8 cellular contexts compared by ENCODE assay signal in the genomic region with DNA sequence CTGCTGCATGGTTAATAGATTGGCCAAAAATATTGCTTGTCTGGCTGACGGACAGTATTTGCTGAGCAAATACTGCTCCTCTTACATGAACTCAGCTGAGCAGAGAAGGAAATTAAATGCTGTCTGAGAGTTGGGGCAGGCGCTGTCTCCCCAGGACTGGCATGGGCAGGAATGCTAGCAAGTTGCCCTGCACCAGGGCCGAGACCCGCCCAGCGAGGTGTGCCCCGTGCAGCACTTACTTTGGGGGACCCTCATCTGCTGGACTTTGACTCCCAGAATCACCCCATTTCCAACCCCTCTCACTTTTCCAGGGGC. TPM values are rescaled to one million over a fixed set of nuclear protein-coding genes. Genes with fewer than 3 reads are reported as not detected.
DNase-seq lines count a peak whose midpoint lies in the region; ATAC-seq, FAIRE-seq and TF ChIP-seq lines count a peak whose summit lies in the region.

No MANE protein-coding gene starts in this region.

- RAD21 ChIA-PET in HCT116 (lab: Charles Lee; ENCODE audit: low non-redundant PET in 1 of 2, low total read pairs in 2 of 2, uncharacterized antibody in 2 of 2, unreplicated experiment in 2 of 2) = no interaction called here

- 53% methylated on average over 6 of the region's 6 CpGs for WGBS in right cardiac atrium
- 9 to 42% (median 42%) methylated on average over 6 of the region's 6 CpGs for WGBS in small intestine, 3 donors

- no peak for TF ChIP-seq RAD21 in HCT116 (IDR thresholded peaks at IDR 0.05; ENCODE audit: low read depth)

- POLR2A ChIA-PET in HCT116 (lab: Charles Lee) = no interaction called here

- DNase-seq in HCT116 (ENCODE audit: low read depth, low spot score) (no peak), right cardiac atrium (peak in 2 of 3 donors; percentile 34 to 38), small intestine (peak; percentile 31), mesenteric fat pad (ENCODE audit: low spot score) (no peak), NCI-H2081 (lab: John Stamatoyannopoulos, UW) (no peak), hepatic stellate cell (ENCODE audit: low spot score) (no peak)

- peak overlapping the region; percentile 86 for H3K9ac ChIP-seq in HCT116 (ENCODE audit: low read length)

- H3K4me1 ChIP-seq in HCT116 (ENCODE audit: control insufficient read depth in 1 of 2, insufficient read depth in 2 of 2, low read length in 2 of 2) (peaks cover 15 to 41% of the 10 kb centered on the region in 2 experiments; a peak in 3 of 4 replicates), right cardiac atrium (ENCODE audit: control insufficient read depth, insufficient read depth, low read length) (peaks cover 19% of the 10 kb centered on the region), small intestine (ENCODE audit: control insufficient read depth in 2 of 2, insufficient read depth in 1 of 2, low read depth in 1 of 2, low read length in 1 of 2) (peaks cover 0 to 17% of the 10 kb centered on the region in 2 donors)

- H3K36me3 ChIP-seq in HCT116 (ENCODE audit: control insufficient read depth in 1 of 2, insufficient read depth in 2 of 2, low read length in 2 of 2) = peaks cover 0 to 5% of the 10 kb centered on the region in 2 experiments; a peak in 1 of 4 replicates
- no peaks in the 10 kb centered on the region for H3K36me3 ChIP-seq in small intestine (ENCODE audit: control insufficient read depth in 2 of 2, insufficient read depth in 2 of 2, low read length in 2 of 2)

- H3K4me3 ChIP-seq in HCT116 (replicated peaks in 1 of 2; ENCODE audit: low read depth in 1 of 2, low read length in 2 of 2) (peak overlapping the region; percentile 82 to 88), WI38 (ENCODE audit: low read depth, low read length) (peak overlapping the region; percentile 73), right cardiac atrium (ENCODE audit: low read length) (peak overlapping the region; percentile 92), small intestine (ENCODE audit: low read depth in 1 of 2, low read length in 2 of 2) (peak overlapping the region; percentile 57 to 86)

- no peak for TF ChIP-seq POLR2A in HCT116 (IDR thresholded peaks at IDR 0.05; ENCODE audit: borderline replicate concordance, extremely low read depth, insufficient read depth, insufficient read length)

- CTCF ChIA-PET in HCT116 (lab: Charles Lee) = no interaction called here

- H3K79me2 ChIP-seq in HCT116 (ENCODE audit: insufficient read depth, low read length) = peaks cover 57% of the 10 kb centered on the region

- no peak for FAIRE-seq in small intestine (lab: Jason Lieb, UNC)

- H3K9me3 ChIP-seq in HCT116 (ENCODE audit: control insufficient read depth in 1 of 2, insufficient read depth in 1 of 2, low read depth in 1 of 2, low read length in 2 of 2) = no peaks in the 10 kb centered on the region
- no peaks in the 10 kb centered on the region for H3K9me3 ChIP-seq in right cardiac atrium (ENCODE audit: control insufficient read depth, low read length)
- H3K9me3 ChIP-seq in small intestine (ENCODE audit: control insufficient read depth, low read depth) = no peaks in the 10 kb centered on the region

- H3K27ac ChIP-seq in HCT116 (ENCODE audit: low read depth, low read length) (0 out of 2 replicates have a peak overlapping the region, but pooled peaks have one; percentile 9), right cardiac atrium (ENCODE audit: low read length) (no peak overlapping the region), small intestine (ENCODE audit: low read depth in 1 of 2, low read length in 1 of 2) (peak overlapping the region in 1 of 2 donors; percentile 36)

- intact Hi-C loops in HCT116 (cut with micrococcal nuclease) = no loop called here
- intact Hi-C loops in right cardiac atrium (cut with DNase I) = loop anchor here in 1 of 4 donors (10.0 kb wide), 1 partner anchor 103 kb away; no protein-coding TSS in a partner anchor

- TSS peak; percentile 74 for BruUV-seq in HCT116 (replicated peaks; lab: Mats Ljungman, UMichigan)

- peak overlapping the region; percentile 86 for H3K4me2 ChIP-seq in HCT116 (ENCODE audit: low read length)

- no peak for TF ChIP-seq CTCF in HCT116 (IDR thresholded peaks at IDR 0.05 in 2 of 3, conservative IDR thresholded peaks at IDR 0.05 in 1 of 3; ENCODE audit: borderline replicate concordance in 1 of 3, insufficient read depth in 1 of 3, low read depth in 2 of 3, low read length in 2 of 3)
- TF ChIP-seq CTCF in WI38 (IDR thresholded peaks at IDR 0.05; ENCODE audit: low read depth, low read length) = no peak

- ATAC-seq in HCT116 (no peak), right cardiac atrium (no peak), GM19351 (IDR thresholded peaks at IDR 0.05; ENCODE audit: unreplicated experiment) (no peak)

- H3K27me3 ChIP-seq in HCT116 (ENCODE audit: insufficient read depth, low read length) (no peaks in the 10 kb centered on the region), right cardiac atrium (ENCODE audit: control insufficient read depth, insufficient read depth) (no peaks in the 10 kb centered on the region), small intestine (ENCODE audit: control insufficient read depth in 2 of 2, insufficient read depth in 2 of 2, low read length in 2 of 2) (no peaks in the 10 kb centered on the region)

- no peaks in the 10 kb centered on the region for H4K20me1 ChIP-seq in HCT116 (ENCODE audit: insufficient read depth)

- H2AFZ ChIP-seq in HCT116 (ENCODE audit: low read depth, low read length, poor library complexity, severe bottlenecking) = no peak overlapping the region

- no peaks in the 10 kb centered on the region for H3K9me2 ChIP-seq in HCT116 (ENCODE audit: insufficient read depth)

TF ChIP-seq in HCT116, 20 proteins besides CTCF, POLR2A, EP300 and RAD21:
- TF ChIP-seq POLR2AphosphoS5 (IDR thresholded peaks at IDR 0.05; ENCODE audit: low read depth, low read length) (no peak), CEBPB (IDR thresholded peaks at IDR 0.05; ENCODE audit: low read depth) (no peak), SP1 (IDR thresholded peaks at IDR 0.05; ENCODE audit: low read depth) (no peak), TCF7L2 (IDR thresholded peaks at IDR 0.05; ENCODE audit: borderline replicate concordance, extremely low read depth, insufficient read depth, insufficient read length) (no peak), ZNF274 (IDR thresholded peaks at IDR 0.05; ENCODE audit: low read depth, low read length) (no peak), EZH2 (IDR thresholded peaks at IDR 0.05) (no peak), FOSL1 (IDR thresholded peaks at IDR 0.05; ENCODE audit: low read depth) (no peak), SIN3A (IDR thresholded peaks at IDR 0.05; ENCODE audit: low read depth) (no peak), JUND (IDR thresholded peaks at IDR 0.05) (no peak), SRF (IDR thresholded peaks at IDR 0.05; ENCODE audit: low read depth) (no peak)
- TF ChIP-seq, protein P1, sequence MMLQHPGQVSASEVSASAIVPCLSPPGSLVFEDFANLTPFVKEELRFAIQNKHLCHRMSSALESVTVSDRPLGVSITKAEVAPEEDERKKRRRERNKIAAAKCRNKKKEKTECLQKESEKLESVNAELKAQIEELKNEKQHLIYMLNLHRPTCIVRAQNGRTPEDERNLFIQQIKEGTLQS (IDR thresholded peaks at IDR 0.05) = no peak
TF ChIP-seq in HCT116: peak in this region for 0.

RNA-seq across cellular contexts. Expression of a gene that starts 1.4 kb away (rescaled TPM):
- total RNA-seq in HCT116 (2021; ENCODE audit: unreplicated experiment) (124 TPM), right cardiac atrium (10 to 100 TPM; 50.4 to 65.0 (median 54.7) TPM), mesenteric fat pad (30.5 TPM)
- polyA plus RNA-seq in HCT116 (2012) = 52.2 and 69.8 TPM in 2 replicates
- polyA plus RNA-seq in right cardiac atrium (36.4 TPM), small intestine (10 to 100 TPM; 24.3 to 37.6 (median 27.5) TPM)

Comparison
In these comparisons a context has a peak if more than half of its experiments do, and no peak if none do; other contexts are left out.
1. DNase-seq: peak in right cardiac atrium (2 of 3) and small intestine (single experiment); none in HCT116 (single experiment), mesenteric fat pad (single experiment), NCI-H2081 (0 of 2) and hepatic stellate cell (single experiment).
2. Peak in every context shown above with its lines, with median percentiles within 50 percentile points of each other: H3K4me3 ChIP-seq.